In genomic region chr5:128100860-128101557, GRCh38 we compare ENCODE assay signal across 11 cellular contexts.
"Had no signal": no experiment of that assay in that cellular context is flagged by ENCODE, and none has a peak within 500 bp of the region (broad histone marks: within the 10 kb centered on the region; RNA-seq: fewer than 3 reads in every experiment).

No MANE protein-coding gene starts in this region.

- H3K27ac ChIP-seq: ascending aorta, SK-N-MC, skin epidermis, WERI-Rb-1 had no signal

- DNase-seq: activated CD4-positive, alpha-beta T cell treated with anti-CD3 and anti-CD28 coated beads for 48 hours; activated naive CD4-positive, alpha-beta T cell treated with Interleukin-2 at 50 U/mL for 16 hours; activated naive CD8-positive, alpha-beta T cell treated with anti-CD3 and anti-CD28 coated beads, Interleukin-2, amount 50 U/mL, for 24 hours; effector CD8-positive, alpha-beta T cell; nucleus accumbens; T-helper 1 cell; WERI-Rb-1 had no signal

- H3K27me3 ChIP-seq: ascending aorta had no signal

- ATAC-seq: activated naive CD8-positive, alpha-beta T cell treated with anti-CD3 and anti-CD28 coated beads, Interleukin-2, amount 50 U/mL, for 24 hours; natural killer cell treated with Interleukin-12 subunit alpha and Interleukin-12 subunit beta and Interleukin-15 and Interleukin-18, amount 100 ng/mL, for 72 hours had no signal

- H3K4me3 Mint-ChIP-seq: activated naive CD8-positive, alpha-beta T cell treated with anti-CD3 and anti-CD28 coated beads, Interleukin-2, amount 50 U/mL, for 24 hours; natural killer cell treated with Interleukin-12 subunit alpha and Interleukin-12 subunit beta and Interleukin-15 and Interleukin-18, amount 100 ng/mL, for 72 hours had no signal

- H3K36me3 ChIP-seq: ascending aorta, WERI-Rb-1 had no signal

- H3K27ac Mint-ChIP-seq: activated naive CD8-positive, alpha-beta T cell treated with anti-CD3 and anti-CD28 coated beads, Interleukin-2, amount 50 U/mL, for 24 hours; natural killer cell treated with Interleukin-12 subunit alpha and Interleukin-12 subunit beta and Interleukin-15 and Interleukin-18, amount 100 ng/mL, for 72 hours had no signal

- H3K4me3 ChIP-seq: ascending aorta, SK-N-MC, skin epidermis had no signal
